In genomic region chr22:37623075-37624016, GRCh38 we compare ENCODE assay signal across 8 cellular contexts. TPM values are rescaled to one million over a fixed set of nuclear protein-coding genes. Genes with fewer than 3 reads are reported as not detected.
DNase-seq lines count a peak whose midpoint lies in the region; ATAC-seq and TF ChIP-seq lines count a peak whose summit lies in the region.

No MANE protein-coding gene starts in this region.

- peak; percentile 96 for TF ChIP-seq CTCF in LNCAP (IDR thresholded peaks at IDR 0.05)
- peak; percentile 88 for TF ChIP-seq CTCF in WTC11 (IDR thresholded peaks at IDR 0.05)

- no peaks in the 10 kb centered on the region for H3K9me3 Mint-ChIP-seq in WTC11

- H3K4me1 Mint-ChIP-seq in WTC11, result peaks cover 3% of the 10 kb centered on the region

- in situ Hi-C loops in T47D (cut with HindIII; ENCODE audit: low pct_unique_long_range_greater_than_20kb, low sequenced_read_pairs), result no loop called here

- DNase-seq in GM03348 (ENCODE audit: low spot score) (peak; percentile 86), WTC11 (ENCODE audit: low spot score) (peak; percentile 88), T47D (ENCODE audit: low read depth in 1 of 2, low spot score in 1 of 2) (peak; percentile 49 to 52), kidney tubule cell (ENCODE audit: low spot score) (peak; percentile 55), DMS79 (lab: John Stamatoyannopoulos, UW) (no peak)
- peak; percentile 58 to 67 (median 61) for DNase-seq in stimulated activated CD4-positive, alpha-beta T cell treated with anti-CD3 and anti-CD28 coated beads, TNF-alpha, amount 100 ng/mL, for 24 hours (ENCODE audit: low read depth in 3 of 3)

- CTCF ChIA-PET in WTC11 (lab: Charles Lee), result interaction anchor here (0.5 to 1.9 kb wide), 12 partner anchors 10 to 144 kb away, joined by 3 to 15 read pairs (median 4); partner anchors contain the start of genes GGA1 and PDXP

- no peak overlapping the region for H3K27ac Mint-ChIP-seq in WTC11

- peaks cover 14% of the 10 kb centered on the region for H3K36me3 Mint-ChIP-seq in WTC11

- no peak overlapping the region for H3K4me3 Mint-ChIP-seq in WTC11

- POLR2A ChIA-PET in WTC11 (lab: Charles Lee), result no interaction called here

- ATAC-seq in WTC11 (peak; percentile 89), GM21390 (IDR thresholded peaks at IDR 0.05; ENCODE audit: unreplicated experiment) (no peak)

- H3K27me3 Mint-ChIP-seq in WTC11 (ENCODE audit: low read depth), result no peaks in the 10 kb centered on the region

TF ChIP-seq in WTC11, 78 proteins besides CTCF, POLR2A, EP300 and RAD21:
- no peak for TF ChIP-seq CREM (CRISPR knock-in tag; IDR thresholded peaks at IDR 0.05)
- TF ChIP-seq ZBTB21 (CRISPR knock-in tag; IDR thresholded peaks at IDR 0.05; ENCODE audit: borderline replicate concordance), result no peak
- peak; percentile 5; the same call in 1 of the 2 replicates for TF ChIP-seq ZNF423 (CRISPR knock-in tag; IDR thresholded peaks at IDR 0.05)
- no peak for TF ChIP-seq SMAD3 (CRISPR knock-in tag; IDR thresholded peaks at IDR 0.05; ENCODE audit: borderline replicate concordance)

RNA-seq across cellular contexts. Expression of gene GGA1, which starts 14.7 kb away (rescaled TPM):
- total RNA-seq in WTC11 (2021), result 59.5 to 66.3 TPM (median 61.6 TPM) in 3 replicates

RNA-seq across cellular contexts. Expression of gene SH3BP1, which starts 16.1 kb away (rescaled TPM):
- total RNA-seq in WTC11 (2021), result 35.4 to 39.4 TPM (median 36.6 TPM) in 3 replicates

RNA-seq across cellular contexts. Expression of gene PDXP, which starts 35.2 kb away (rescaled TPM):
- 36.1 to 42.5 TPM (median 42.3 TPM) in 3 replicates for total RNA-seq in WTC11 (2021)

RNA-seq across cellular contexts. Expression of gene LGALS2, which starts 43.5 kb away (rescaled TPM):
- 0.33 TPM in 1 of 3 replicates, not detected in the others for total RNA-seq in WTC11 (2021)

RNA-seq across cellular contexts. Expression of gene LGALS1, which starts 52.1 kb away (rescaled TPM):
- 17.3 to 23.5 TPM (median 19.2 TPM) in 3 replicates for total RNA-seq in WTC11 (2021)
